8 cellular contexts compared by ENCODE assay signal in genomic region chr7:23474098-23474828, GRCh38. TPM values are rescaled to one million over a fixed set of nuclear protein-coding genes. Genes with fewer than 3 reads are reported as not detected.
A peak's percentile ranks its signal among the peaks of the same experiment; 100 is the strongest.
DNase-seq lines count a peak whose midpoint lies in the region; ATAC-seq and TF ChIP-seq lines count a peak whose summit lies in the region.

No MANE protein-coding gene starts in this region.

- no peaks in the 10 kb centered on the region for H3K9me3 ChIP-seq in A673 (ENCODE audit: low read depth, low read length, poor library complexity, severe bottlenecking)

- BruUV-seq in A673 (replicated peaks; lab: Mats Ljungman, UMichigan) = no TSS peak

- peak; percentile 71 for ATAC-seq in GM18502 (IDR thresholded peaks at IDR 0.05; ENCODE audit: poor library complexity, unreplicated experiment)
- peak; percentile 77 for ATAC-seq in HG02798 (IDR thresholded peaks at IDR 0.05; ENCODE audit: poor library complexity, unreplicated experiment)

- H3K27me3 ChIP-seq in A673 (replicated peaks; ENCODE audit: insufficient read depth, low read depth, low read length, poor library complexity) (peaks cover 40% of the 10 kb centered on the region), kidney epithelial cell (ENCODE audit: control insufficient read depth, insufficient read depth, low read length) (no peaks in the 10 kb centered on the region)

- DNase-seq in A673 (ENCODE audit: low spot score) = peak; percentile 100
- peak; percentile 99 for DNase-seq in NCI-H1092 treated with DMSO at 0.1 percent for 48 hours (lab: John Stamatoyannopoulos, UW)
- DNase-seq in SK-N-DZ (ENCODE audit: low spot score) = peak; percentile 99
- peak; percentile 88 for DNase-seq in brain pericyte (ENCODE audit: low read depth, low spot score)
- DNase-seq in kidney epithelial cell (ENCODE audit: low read depth) = peak; percentile 81
- peak; percentile 60 to 83 (median 82) for DNase-seq in stimulated activated CD4-positive, alpha-beta T cell treated with anti-CD3 and anti-CD28 coated beads, TNF-alpha, amount 100 ng/mL, for 48 hours (ENCODE audit: low read depth in 3 of 3)

- H3K36me3 ChIP-seq in A673 (ENCODE audit: insufficient read depth, low read length, poor library complexity, severe bottlenecking) (no peaks in the 10 kb centered on the region), kidney epithelial cell (ENCODE audit: control insufficient read depth, insufficient read depth, low read length) (no peaks in the 10 kb centered on the region)

- peak overlapping the region; percentile 91 for H3K4me3 ChIP-seq in A673 (ENCODE audit: low read depth, low read length, poor library complexity, severe bottlenecking)
- peak overlapping the region; percentile 74 for H3K4me3 ChIP-seq in kidney epithelial cell (ENCODE audit: low read depth, low read length)

- POLR2A ChIA-PET in A673 (lab: Charles Lee; ENCODE audit: low non-redundant PET) = no interaction called here

- CTCF ChIA-PET in A673 (lab: Charles Lee) = no interaction called here

- H3K27ac ChIP-seq in A673 (ENCODE audit: low read depth, low read length, poor library complexity, severe bottlenecking) = peak overlapping the region; percentile 97

- TF ChIP-seq CTCF in A673 (conservative IDR thresholded peaks at IDR 0.05; ENCODE audit: low read depth, low read length) (no peak), kidney epithelial cell (IDR thresholded peaks at IDR 0.05; ENCODE audit: insufficient read depth, low read length, poor library complexity, severe bottlenecking) (no peak)

- H3K4me1 ChIP-seq in A673 (ENCODE audit: insufficient read depth, low read length, poor library complexity, severe bottlenecking) = peaks cover 7% of the 10 kb centered on the region

- intact Hi-C loops in A673 (cut with micrococcal nuclease; ENCODE audit: unreplicated experiment) = no loop called here

RNA-seq across cellular contexts. Expression of gene IGF2BP3, which starts 4.0 kb away (rescaled TPM):
- 75.3 and 85.4 TPM in 2 replicates for total RNA-seq in A673 (2021)
- polyA plus RNA-seq in SK-N-DZ (2014; cell fraction: cytosol; rRNA removed) = 43.5 and 58.0 TPM in 2 replicates
- polyA plus RNA-seq in SK-N-DZ (2014; cell fraction: nucleus; rRNA removed) = 66.2 and 102 TPM in 2 replicates
- 44.0 TPM in 2 replicates for total RNA-seq in kidney epithelial cell

RNA-seq across cellular contexts. Expression of gene TRA2A, which starts 57.5 kb away (rescaled TPM):
- total RNA-seq in A673 (2021) (114 and 116 TPM in 2 replicates), kidney epithelial cell (25.8 and 36.9 TPM in 2 replicates)
- polyA plus RNA-seq in SK-N-DZ (2014; cell fraction: cytosol; rRNA removed) = 26.6 and 27.8 TPM in 2 replicates
- 60.7 and 204 TPM in 2 replicates for polyA plus RNA-seq in SK-N-DZ (2014; cell fraction: nucleus; rRNA removed)

Comparison
In these comparisons a context has a peak if more than half of its experiments do, and no peak if none do; other contexts are left out.
1. Peak in every context shown above with its lines: DNase-seq, ATAC-seq, H3K4me3 ChIP-seq and H3K27ac ChIP-seq.